1 cellular context compared by ENCODE assay signal in the genomic region with DNA sequence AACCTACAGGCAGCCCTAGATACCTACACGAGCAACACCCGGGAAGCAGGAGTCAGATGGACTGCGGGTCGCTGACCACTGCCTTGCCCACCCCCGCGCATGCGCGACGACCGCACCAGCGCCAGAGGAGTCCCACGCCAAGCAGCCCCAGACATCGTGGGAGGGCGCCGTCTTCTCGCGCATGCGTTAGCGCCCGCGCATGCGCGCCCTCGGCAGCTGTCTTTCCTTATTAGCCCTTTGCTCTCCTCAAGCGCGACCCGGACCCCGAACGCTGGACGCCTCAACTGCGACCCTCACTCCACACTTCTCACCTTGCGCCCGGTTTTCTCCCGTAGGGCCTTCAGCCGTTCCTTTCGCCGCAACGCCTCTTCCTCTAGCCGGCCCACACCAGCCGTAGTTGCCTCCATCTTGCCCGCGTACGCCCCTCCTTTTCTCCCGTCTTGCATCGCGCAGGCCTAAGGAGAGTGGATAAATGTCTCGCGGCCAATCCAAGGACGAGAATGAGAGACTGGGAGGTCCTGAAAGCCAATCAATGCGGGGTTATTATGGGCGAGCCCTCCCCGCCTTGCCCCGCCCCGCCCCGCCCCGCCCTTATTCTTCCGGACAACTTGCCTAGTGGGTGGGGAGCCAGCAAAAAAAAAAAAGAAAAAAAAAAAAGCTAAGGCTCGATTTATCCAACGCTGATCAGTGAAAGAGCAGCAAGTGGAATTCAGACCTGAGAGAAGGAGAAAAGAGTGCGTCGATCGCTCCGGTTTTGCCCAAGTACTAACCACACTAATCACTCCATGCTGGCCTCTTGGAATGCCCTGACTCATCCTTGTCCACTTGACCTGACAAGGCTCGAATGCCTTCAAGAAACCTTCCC.
A peak's percentile ranks its signal among the peaks of the same experiment; 100 is the strongest.
TF ChIP-seq lines count a peak whose summit lies in the region.

A gene (minus strand): TSS at position 420 of the 865 bp plus-strand sequence. CDS start 13 bp downstream, at position 407.

TF ChIP-seq in K562, 482 proteins besides CTCF, POLR2A, EP300 and RAD21 (continued from another document and continues in another):
- TF ChIP-seq, protein P1, sequence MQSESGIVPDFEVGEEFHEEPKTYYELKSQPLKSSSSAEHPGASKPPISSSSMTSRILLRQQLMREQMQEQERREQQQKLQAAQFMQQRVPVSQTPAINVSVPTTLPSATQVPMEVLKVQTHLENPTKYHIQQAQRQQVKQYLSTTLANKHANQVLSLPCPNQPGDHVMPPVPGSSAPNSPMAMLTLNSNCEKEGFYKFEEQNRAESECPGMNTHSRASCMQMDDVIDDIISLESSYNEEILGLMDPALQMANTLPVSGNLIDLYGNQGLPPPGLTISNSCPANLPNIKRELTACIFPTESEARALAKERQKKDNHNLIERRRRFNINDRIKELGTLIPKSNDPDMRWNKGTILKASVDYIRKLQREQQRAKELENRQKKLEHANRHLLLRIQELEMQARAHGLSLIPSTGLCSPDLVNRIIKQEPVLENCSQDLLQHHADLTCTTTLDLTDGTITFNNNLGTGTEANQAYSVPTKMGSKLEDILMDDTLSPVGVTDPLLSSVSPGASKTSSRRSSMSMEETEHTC (IDR thresholded peaks at IDR 0.05), result no peak
- TF ChIP-seq RHOXF2B (CRISPR knock-in tag; conservative IDR thresholded peaks at IDR 0.05), result peak; percentile 35; the same call in 1 of the 2 replicates
- no peak for TF ChIP-seq ZNF408 (CRISPR knock-in tag; IDR thresholded peaks at IDR 0.05; ENCODE audit: low read depth)
- TF ChIP-seq, protein P2, sequence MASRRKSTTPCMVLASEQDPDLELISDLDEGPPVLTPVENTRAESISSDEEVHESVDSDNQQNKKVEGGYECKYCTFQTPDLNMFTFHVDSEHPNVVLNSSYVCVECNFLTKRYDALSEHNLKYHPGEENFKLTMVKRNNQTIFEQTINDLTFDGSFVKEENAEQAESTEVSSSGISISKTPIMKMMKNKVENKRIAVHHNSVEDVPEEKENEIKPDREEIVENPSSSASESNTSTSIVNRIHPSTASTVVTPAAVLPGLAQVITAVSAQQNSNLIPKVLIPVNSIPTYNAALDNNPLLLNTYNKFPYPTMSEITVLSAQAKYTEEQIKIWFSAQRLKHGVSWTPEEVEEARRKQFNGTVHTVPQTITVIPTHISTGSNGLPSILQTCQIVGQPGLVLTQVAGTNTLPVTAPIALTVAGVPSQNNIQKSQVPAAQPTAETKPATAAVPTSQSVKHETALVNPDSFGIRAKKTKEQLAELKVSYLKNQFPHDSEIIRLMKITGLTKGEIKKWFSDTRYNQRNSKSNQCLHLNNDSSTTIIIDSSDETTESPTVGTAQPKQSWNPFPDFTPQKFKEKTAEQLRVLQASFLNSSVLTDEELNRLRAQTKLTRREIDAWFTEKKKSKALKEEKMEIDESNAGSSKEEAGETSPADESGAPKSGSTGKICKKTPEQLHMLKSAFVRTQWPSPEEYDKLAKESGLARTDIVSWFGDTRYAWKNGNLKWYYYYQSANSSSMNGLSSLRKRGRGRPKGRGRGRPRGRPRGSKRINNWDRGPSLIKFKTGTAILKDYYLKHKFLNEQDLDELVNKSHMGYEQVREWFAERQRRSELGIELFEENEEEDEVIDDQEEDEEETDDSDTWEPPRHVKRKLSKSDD (conservative IDR thresholded peaks at IDR 0.05; ENCODE audit: low read length), result no peak
- no peak for TF ChIP-seq ZNF431 (CRISPR knock-in tag; IDR thresholded peaks at IDR 0.05)
- 0 out of 2 replicates have a peak, but pooled peaks have one; percentile 30 for TF ChIP-seq DNMT1 (IDR thresholded peaks at IDR 0.05)
- peak; percentile 74; the same call in 1 of the 2 replicates for TF ChIP-seq ZBTB1 (CRISPR knock-in tag; IDR thresholded peaks at IDR 0.05; ENCODE audit: borderline replicate concordance, low read depth)
- TF ChIP-seq, protein P3, sequence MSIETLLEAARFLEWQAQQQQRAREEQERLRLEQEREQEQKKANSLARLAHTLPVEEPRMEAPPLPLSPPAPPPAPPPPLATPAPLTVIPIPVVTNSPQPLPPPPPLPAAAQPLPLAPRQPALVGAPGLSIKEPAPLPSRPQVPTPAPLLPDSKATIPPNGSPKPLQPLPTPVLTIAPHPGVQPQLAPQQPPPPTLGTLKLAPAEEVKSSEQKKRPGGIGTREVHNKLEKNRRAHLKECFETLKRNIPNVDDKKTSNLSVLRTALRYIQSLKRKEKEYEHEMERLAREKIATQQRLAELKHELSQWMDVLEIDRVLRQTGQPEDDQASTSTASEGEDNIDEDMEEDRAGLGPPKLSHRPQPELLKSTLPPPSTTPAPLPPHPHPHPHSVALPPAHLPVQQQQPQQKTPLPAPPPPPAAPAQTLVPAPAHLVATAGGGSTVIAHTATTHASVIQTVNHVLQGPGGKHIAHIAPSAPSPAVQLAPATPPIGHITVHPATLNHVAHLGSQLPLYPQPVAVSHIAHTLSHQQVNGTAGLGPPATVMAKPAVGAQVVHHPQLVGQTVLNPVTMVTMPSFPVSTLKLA (conservative IDR thresholded peaks at IDR 0.05), result no peak
- no peak for TF ChIP-seq ZNF133 (CRISPR knock-in tag; IDR thresholded peaks at IDR 0.05)
- TF ChIP-seq, protein P4, sequence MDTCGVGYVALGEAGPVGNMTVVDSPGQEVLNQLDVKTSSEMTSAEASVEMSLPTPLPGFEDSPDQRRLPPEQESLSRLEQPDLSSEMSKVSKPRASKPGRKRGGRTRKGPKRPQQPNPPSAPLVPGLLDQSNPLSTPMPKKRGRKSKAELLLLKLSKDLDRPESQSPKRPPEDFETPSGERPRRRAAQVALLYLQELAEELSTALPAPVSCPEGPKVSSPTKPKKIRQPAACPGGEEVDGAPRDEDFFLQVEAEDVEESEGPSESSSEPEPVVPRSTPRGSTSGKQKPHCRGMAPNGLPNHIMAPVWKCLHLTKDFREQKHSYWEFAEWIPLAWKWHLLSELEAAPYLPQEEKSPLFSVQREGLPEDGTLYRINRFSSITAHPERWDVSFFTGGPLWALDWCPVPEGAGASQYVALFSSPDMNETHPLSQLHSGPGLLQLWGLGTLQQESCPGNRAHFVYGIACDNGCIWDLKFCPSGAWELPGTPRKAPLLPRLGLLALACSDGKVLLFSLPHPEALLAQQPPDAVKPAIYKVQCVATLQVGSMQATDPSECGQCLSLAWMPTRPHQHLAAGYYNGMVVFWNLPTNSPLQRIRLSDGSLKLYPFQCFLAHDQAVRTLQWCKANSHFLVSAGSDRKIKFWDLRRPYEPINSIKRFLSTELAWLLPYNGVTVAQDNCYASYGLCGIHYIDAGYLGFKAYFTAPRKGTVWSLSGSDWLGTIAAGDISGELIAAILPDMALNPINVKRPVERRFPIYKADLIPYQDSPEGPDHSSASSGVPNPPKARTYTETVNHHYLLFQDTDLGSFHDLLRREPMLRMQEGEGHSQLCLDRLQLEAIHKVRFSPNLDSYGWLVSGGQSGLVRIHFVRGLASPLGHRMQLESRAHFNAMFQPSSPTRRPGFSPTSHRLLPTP (IDR thresholded peaks at IDR 0.05; ENCODE audit: borderline replicate concordance, extremely low read depth, insufficient read length), result no peak
- TF ChIP-seq, protein P5, sequence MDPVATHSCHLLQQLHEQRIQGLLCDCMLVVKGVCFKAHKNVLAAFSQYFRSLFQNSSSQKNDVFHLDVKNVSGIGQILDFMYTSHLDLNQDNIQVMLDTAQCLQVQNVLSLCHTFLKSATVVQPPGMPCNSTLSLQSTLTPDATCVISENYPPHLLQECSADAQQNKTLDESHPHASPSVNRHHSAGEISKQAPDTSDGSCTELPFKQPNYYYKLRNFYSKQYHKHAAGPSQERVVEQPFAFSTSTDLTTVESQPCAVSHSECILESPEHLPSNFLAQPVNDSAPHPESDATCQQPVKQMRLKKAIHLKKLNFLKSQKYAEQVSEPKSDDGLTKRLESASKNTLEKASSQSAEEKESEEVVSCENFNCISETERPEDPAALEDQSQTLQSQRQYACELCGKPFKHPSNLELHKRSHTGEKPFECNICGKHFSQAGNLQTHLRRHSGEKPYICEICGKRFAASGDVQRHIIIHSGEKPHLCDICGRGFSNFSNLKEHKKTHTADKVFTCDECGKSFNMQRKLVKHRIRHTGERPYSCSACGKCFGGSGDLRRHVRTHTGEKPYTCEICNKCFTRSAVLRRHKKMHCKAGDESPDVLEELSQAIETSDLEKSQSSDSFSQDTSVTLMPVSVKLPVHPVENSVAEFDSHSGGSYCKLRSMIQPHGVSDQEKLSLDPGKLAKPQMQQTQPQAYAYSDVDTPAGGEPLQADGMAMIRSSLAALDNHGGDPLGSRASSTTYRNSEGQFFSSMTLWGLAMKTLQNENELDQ (CRISPR knock-in tag; IDR thresholded peaks at IDR 0.05; ENCODE audit: borderline replicate concordance), result no peak; the same call in 1 of the 2 replicates
- no peak for TF ChIP-seq RFX7 (CRISPR knock-in tag; IDR thresholded peaks at IDR 0.05)
- no peak for TF ChIP-seq ZNF3 (CRISPR knock-in tag; IDR thresholded peaks at IDR 0.05)
- TF ChIP-seq PRMT5 (CRISPR knock-in tag; IDR thresholded peaks at IDR 0.05), result no peak
- no peak for TF ChIP-seq CCAR2 (IDR thresholded peaks at IDR 0.05; ENCODE audit: low read depth, low read length)
- no peak for TF ChIP-seq SNRNP70 (optimal IDR thresholded peaks at IDR 0.05; ENCODE audit: low read depth, low read length)
- no peak; the same call in 1 of the 2 replicates for TF ChIP-seq HMG20A (CRISPR knock-in tag; conservative IDR thresholded peaks at IDR 0.05)
- TF ChIP-seq SRSF1 (IDR thresholded peaks at IDR 0.05; ENCODE audit: low read depth, low read length), result no peak
- TF ChIP-seq, protein P6, sequence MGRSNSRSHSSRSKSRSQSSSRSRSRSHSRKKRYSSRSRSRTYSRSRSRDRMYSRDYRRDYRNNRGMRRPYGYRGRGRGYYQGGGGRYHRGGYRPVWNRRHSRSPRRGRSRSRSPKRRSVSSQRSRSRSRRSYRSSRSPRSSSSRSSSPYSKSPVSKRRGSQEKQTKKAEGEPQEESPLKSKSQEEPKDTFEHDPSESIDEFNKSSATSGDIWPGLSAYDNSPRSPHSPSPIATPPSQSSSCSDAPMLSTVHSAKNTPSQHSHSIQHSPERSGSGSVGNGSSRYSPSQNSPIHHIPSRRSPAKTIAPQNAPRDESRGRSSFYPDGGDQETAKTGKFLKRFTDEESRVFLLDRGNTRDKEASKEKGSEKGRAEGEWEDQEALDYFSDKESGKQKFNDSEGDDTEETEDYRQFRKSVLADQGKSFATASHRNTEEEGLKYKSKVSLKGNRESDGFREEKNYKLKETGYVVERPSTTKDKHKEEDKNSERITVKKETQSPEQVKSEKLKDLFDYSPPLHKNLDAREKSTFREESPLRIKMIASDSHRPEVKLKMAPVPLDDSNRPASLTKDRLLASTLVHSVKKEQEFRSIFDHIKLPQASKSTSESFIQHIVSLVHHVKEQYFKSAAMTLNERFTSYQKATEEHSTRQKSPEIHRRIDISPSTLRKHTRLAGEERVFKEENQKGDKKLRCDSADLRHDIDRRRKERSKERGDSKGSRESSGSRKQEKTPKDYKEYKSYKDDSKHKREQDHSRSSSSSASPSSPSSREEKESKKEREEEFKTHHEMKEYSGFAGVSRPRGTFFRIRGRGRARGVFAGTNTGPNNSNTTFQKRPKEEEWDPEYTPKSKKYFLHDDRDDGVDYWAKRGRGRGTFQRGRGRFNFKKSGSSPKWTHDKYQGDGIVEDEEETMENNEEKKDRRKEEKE (IDR thresholded peaks at IDR 0.05; ENCODE audit: borderline replicate concordance in 1 of 2, control insufficient read depth in 1 of 2, low read depth in 2 of 2, low read length in 1 of 2), result peak in 1 of 2 experiments; percentile 45; a peak in 1 of 4 replicates
- TF ChIP-seq ESRRB (CRISPR knock-in tag; IDR thresholded peaks at IDR 0.05; ENCODE audit: borderline replicate concordance), result no peak
- no peak for TF ChIP-seq U2AF2 (optimal IDR thresholded peaks at IDR 0.05; ENCODE audit: low read depth, low read length)
- no peak for TF ChIP-seq STAT5B (CRISPR knock-in tag; IDR thresholded peaks at IDR 0.05)
- TF ChIP-seq GTF2F1 (IDR thresholded peaks at IDR 0.05; ENCODE audit: low read depth, low read length), result peak; percentile 71
- no peak for TF ChIP-seq ILK (tag; IDR thresholded peaks at IDR 0.05; ENCODE audit: borderline replicate concordance, low read depth)
- TF ChIP-seq NEUROD1 (IDR thresholded peaks at IDR 0.05; ENCODE audit: borderline replicate concordance, low read depth, low read length, partially characterized antibody), result peak; percentile 95
- no peak for TF ChIP-seq ZNF175 (CRISPR knock-in tag; IDR thresholded peaks at IDR 0.05; ENCODE audit: low read depth)
- TF ChIP-seq, protein P7, sequence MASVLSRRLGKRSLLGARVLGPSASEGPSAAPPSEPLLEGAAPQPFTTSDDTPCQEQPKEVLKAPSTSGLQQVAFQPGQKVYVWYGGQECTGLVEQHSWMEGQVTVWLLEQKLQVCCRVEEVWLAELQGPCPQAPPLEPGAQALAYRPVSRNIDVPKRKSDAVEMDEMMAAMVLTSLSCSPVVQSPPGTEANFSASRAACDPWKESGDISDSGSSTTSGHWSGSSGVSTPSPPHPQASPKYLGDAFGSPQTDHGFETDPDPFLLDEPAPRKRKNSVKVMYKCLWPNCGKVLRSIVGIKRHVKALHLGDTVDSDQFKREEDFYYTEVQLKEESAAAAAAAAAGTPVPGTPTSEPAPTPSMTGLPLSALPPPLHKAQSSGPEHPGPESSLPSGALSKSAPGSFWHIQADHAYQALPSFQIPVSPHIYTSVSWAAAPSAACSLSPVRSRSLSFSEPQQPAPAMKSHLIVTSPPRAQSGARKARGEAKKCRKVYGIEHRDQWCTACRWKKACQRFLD (CRISPR knock-in tag; IDR thresholded peaks at IDR 0.05), result no peak
- TF ChIP-seq, protein P8, sequence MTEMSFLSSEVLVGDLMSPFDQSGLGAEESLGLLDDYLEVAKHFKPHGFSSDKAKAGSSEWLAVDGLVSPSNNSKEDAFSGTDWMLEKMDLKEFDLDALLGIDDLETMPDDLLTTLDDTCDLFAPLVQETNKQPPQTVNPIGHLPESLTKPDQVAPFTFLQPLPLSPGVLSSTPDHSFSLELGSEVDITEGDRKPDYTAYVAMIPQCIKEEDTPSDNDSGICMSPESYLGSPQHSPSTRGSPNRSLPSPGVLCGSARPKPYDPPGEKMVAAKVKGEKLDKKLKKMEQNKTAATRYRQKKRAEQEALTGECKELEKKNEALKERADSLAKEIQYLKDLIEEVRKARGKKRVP (CRISPR knock-in tag; IDR thresholded peaks at IDR 0.05), result peak; percentile 32; the same call in 1 of the 2 replicates
- no peak; the same call in 1 of the 2 replicates for TF ChIP-seq JUNB (CRISPR knock-in tag; conservative IDR thresholded peaks at IDR 0.05)
- TF ChIP-seq, protein P9, sequence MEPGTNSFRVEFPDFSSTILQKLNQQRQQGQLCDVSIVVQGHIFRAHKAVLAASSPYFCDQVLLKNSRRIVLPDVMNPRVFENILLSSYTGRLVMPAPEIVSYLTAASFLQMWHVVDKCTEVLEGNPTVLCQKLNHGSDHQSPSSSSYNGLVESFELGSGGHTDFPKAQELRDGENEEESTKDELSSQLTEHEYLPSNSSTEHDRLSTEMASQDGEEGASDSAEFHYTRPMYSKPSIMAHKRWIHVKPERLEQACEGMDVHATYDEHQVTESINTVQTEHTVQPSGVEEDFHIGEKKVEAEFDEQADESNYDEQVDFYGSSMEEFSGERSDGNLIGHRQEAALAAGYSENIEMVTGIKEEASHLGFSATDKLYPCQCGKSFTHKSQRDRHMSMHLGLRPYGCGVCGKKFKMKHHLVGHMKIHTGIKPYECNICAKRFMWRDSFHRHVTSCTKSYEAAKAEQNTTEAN (CRISPR knock-in tag; IDR thresholded peaks at IDR 0.05), result peak; percentile 57; the same call in 1 of the 2 replicates
- TF ChIP-seq, protein P10, sequence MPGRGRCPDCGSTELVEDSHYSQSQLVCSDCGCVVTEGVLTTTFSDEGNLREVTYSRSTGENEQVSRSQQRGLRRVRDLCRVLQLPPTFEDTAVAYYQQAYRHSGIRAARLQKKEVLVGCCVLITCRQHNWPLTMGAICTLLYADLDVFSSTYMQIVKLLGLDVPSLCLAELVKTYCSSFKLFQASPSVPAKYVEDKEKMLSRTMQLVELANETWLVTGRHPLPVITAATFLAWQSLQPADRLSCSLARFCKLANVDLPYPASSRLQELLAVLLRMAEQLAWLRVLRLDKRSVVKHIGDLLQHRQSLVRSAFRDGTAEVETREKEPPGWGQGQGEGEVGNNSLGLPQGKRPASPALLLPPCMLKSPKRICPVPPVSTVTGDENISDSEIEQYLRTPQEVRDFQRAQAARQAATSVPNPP (IDR thresholded peaks at IDR 0.05; ENCODE audit: borderline replicate concordance, insufficient read depth, insufficient read length), result no peak
- peak; percentile 38; the same call in 1 of the 2 replicates for TF ChIP-seq CBFA2T3 (IDR thresholded peaks at IDR 0.05)
- no peak for TF ChIP-seq SIN3B (IDR thresholded peaks at IDR 0.05; ENCODE audit: low read depth)
- no peak for TF ChIP-seq COPS2 (conservative IDR thresholded peaks at IDR 0.05)
